ENCODE assay signal across 11 cellular contexts in the genomic region with DNA sequence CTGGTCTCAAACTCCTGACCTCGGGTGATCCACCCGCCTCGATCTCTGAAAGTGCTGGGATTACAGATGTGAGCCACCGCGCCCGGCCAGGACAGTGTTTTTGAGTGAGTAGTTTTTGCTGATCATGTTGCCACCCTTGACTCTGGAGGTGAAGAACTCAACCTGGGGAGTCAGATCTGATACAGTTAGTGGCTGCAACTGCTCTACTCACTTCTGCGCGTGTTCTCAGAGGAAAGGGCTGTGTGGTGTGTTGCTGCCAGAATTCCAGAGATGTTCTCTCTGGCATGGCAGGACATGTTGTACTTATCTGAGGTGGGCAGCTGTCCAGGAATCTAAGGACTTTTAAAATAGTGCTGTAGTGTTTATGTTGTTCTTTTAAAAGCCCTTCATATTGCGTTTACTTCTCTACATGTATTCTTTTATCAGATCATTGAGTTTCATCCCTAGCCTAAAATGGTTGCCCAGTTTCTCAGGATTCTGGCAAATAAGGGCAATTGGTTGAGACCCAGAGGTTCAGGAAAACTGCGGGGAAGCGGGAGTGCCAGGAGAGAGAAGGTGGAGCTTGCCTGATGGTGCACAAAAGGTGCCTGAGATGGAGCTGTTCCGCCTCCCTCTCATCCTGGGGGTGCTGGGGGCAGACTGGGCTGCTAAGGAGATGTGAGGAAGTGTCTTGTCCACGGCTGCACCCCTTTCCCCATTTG.
DNase-seq lines count a peak whose midpoint lies in the region; ATAC-seq and TF ChIP-seq lines count a peak whose summit lies in the region.
"Had no signal": no experiment of that assay in that cellular context is flagged by ENCODE, and none has a peak within 500 bp of the region (broad histone marks: within the 10 kb centered on the region; RNA-seq: fewer than 3 reads in every experiment).

No MANE protein-coding gene starts in this region.

- no peaks in the 10 kb centered on the region for H3K27me3 Mint-ChIP-seq in mesothelial cell of epicardium (ENCODE audit: low read depth)
- H3K27me3 Mint-ChIP-seq in stimulated activated memory B cell treated with anti-CD40 and anti-IgM and Interleukin-4, amounts not matched to agents 10 μg/mL and 1 μg/mL and 100 μg/mL, for 72 hours, result peaks cover 3% of the 10 kb centered on the region
- no peaks in the 10 kb centered on the region for H3K27me3 Mint-ChIP-seq in CD4-positive, alpha-beta T cell

- no peaks in the 10 kb centered on the region for H3K79me2 ChIP-seq in SK-N-SH (ENCODE audit: insufficient read depth)

- peak in 1 of 2 donors; percentile 29 for TF ChIP-seq POLR2A in thyroid gland (IDR thresholded peaks at IDR 0.05)

- H3K27ac ChIP-seq in SK-N-SH (ENCODE audit: low read depth in 2 of 2, low read length in 1 of 2) (peak overlapping the region; percentile 72 to 92; a peak in 3 of 4 replicates), epithelial cell of prostate (peak overlapping the region; percentile 86), thyroid gland (peak overlapping the region; percentile 83 to 85 (median 84))
- no peak overlapping the region for H3K27ac ChIP-seq in CD4-positive, alpha-beta T cell (ENCODE audit: low read depth, low read length)

- H3K36me3 Mint-ChIP-seq in mesothelial cell of epicardium, result peaks cover 5% of the 10 kb centered on the region
- no peaks in the 10 kb centered on the region for H3K36me3 Mint-ChIP-seq in stimulated activated memory B cell treated with anti-CD40 and anti-IgM and Interleukin-4, amounts not matched to agents 10 μg/mL and 1 μg/mL and 100 μg/mL, for 72 hours
- H3K36me3 Mint-ChIP-seq in CD4-positive, alpha-beta T cell (ENCODE audit: low read depth), result peaks cover 5% of the 10 kb centered on the region

- DNase-seq in SK-N-SH, result no peak
- no peak for DNase-seq in epithelial cell of prostate (ENCODE audit: low read depth, low spot score)
- DNase-seq in mesothelial cell of epicardium (ENCODE audit: low spot score in 2 of 2, unreplicated experiment in 2 of 2), result no peak
- peak; percentile 81 to 83 for DNase-seq in thyroid gland
- no peak for DNase-seq in T-helper 1 cell
- no peak for DNase-seq in hypothalamus (lab: John Stamatoyannopoulos, UW)
- DNase-seq in CD4-positive, alpha-beta T cell, result no peak
- DNase-seq: activated effector memory CD4-positive, alpha-beta T cell treated with Interleukin-2 at 50 U/mL for 16 hours; DMS79 treated with DMSO at 0.1 percent for 48 hours; Karpas-422 had no signal

- H4K20me1 ChIP-seq in SK-N-SH (ENCODE audit: insufficient read depth), result no peaks in the 10 kb centered on the region

- H2AFZ ChIP-seq in SK-N-SH (ENCODE audit: low read depth), result no peak overlapping the region

- H3K4me3 ChIP-seq in SK-N-SH (ENCODE audit: low read depth in 2 of 2, low read length in 1 of 2) (no peak overlapping the region), thyroid gland (replicated peaks in 1 of 3) (no peak overlapping the region)

- peak overlapping the region; percentile 93 for H3K27ac Mint-ChIP-seq in mesothelial cell of epicardium
- no peak overlapping the region for H3K27ac Mint-ChIP-seq in stimulated activated memory B cell treated with anti-CD40 and anti-IgM and Interleukin-4, amounts not matched to agents 10 μg/mL and 1 μg/mL and 100 μg/mL, for 72 hours
- no peak overlapping the region for H3K27ac Mint-ChIP-seq in CD4-positive, alpha-beta T cell

- TF ChIP-seq CTCF in SK-N-SH (IDR thresholded peaks at IDR 0.05) (no peak), mesothelial cell of epicardium (IDR thresholded peaks at IDR 0.05; ENCODE audit: unreplicated experiment) (no peak), thyroid gland (IDR thresholded peaks at IDR 0.05) (no peak)
- TF ChIP-seq CTCF in CD4-positive, alpha-beta T cell (IDR thresholded peaks at IDR 0.05), result no peak

- H3K9me3 Mint-ChIP-seq in mesothelial cell of epicardium, result no peaks in the 10 kb centered on the region
- H3K9me3 Mint-ChIP-seq in stimulated activated memory B cell treated with anti-CD40 and anti-IgM and Interleukin-4, amounts not matched to agents 10 μg/mL and 1 μg/mL and 100 μg/mL, for 72 hours, result peaks cover under 1% of the 10 kb centered on the region
- H3K9me3 Mint-ChIP-seq in CD4-positive, alpha-beta T cell, result no peaks in the 10 kb centered on the region

- H3F3A ChIP-seq in SK-N-SH (replicated peaks; ENCODE audit: insufficient read depth), result peaks cover 41% of the 10 kb centered on the region

- TF ChIP-seq RAD21 in SK-N-SH (IDR thresholded peaks at IDR 0.05; ENCODE audit: low read length), result no peak

- H3K9ac ChIP-seq in SK-N-SH, result no peak overlapping the region

- no peak for TF ChIP-seq EP300 in SK-N-SH (IDR thresholded peaks at IDR 0.05; ENCODE audit: borderline replicate concordance in 1 of 2, low read depth in 1 of 2, low read length in 1 of 2)

- no peak for ATAC-seq in stimulated activated memory B cell treated with anti-CD40 and anti-IgM and Interleukin-4, amounts not matched to agents 10 μg/mL and 1 μg/mL and 100 μg/mL, for 72 hours
- no peak for ATAC-seq in CD4-positive, alpha-beta T cell (ENCODE audit: poor library complexity)

- H3K27me3 ChIP-seq in SK-N-SH (ENCODE audit: insufficient read depth), result no peaks in the 10 kb centered on the region
- H3K27me3 ChIP-seq in thyroid gland, result no peaks in the 10 kb centered on the region
- H3K27me3 ChIP-seq in CD4-positive, alpha-beta T cell (ENCODE audit: control insufficient read depth, insufficient read depth, low read length), result no peaks in the 10 kb centered on the region

- H3K4me2 ChIP-seq in SK-N-SH, result no peak overlapping the region

- intact Hi-C loops in thyroid gland (cut with DNase I), result no loop called here
- intact Hi-C loops in CD4-positive, alpha-beta T cell (cut with DNase I, micrococcal nuclease), result no loop called here

- H3K4me1 Mint-ChIP-seq in mesothelial cell of epicardium, result peaks cover 54% of the 10 kb centered on the region
- H3K4me1 Mint-ChIP-seq in stimulated activated memory B cell treated with anti-CD40 and anti-IgM and Interleukin-4, amounts not matched to agents 10 μg/mL and 1 μg/mL and 100 μg/mL, for 72 hours, result no peaks in the 10 kb centered on the region
- H3K4me1 Mint-ChIP-seq in CD4-positive, alpha-beta T cell (ENCODE audit: low read depth), result no peaks in the 10 kb centered on the region

- H3K4me1 ChIP-seq in SK-N-SH (ENCODE audit: control insufficient read depth in 1 of 2, insufficient read depth in 2 of 2, low read depth in 1 of 2, low read length in 1 of 2) (peaks cover 19 to 26% of the 10 kb centered on the region in 2 experiments), thyroid gland (peaks cover 16 to 40% of the 10 kb centered on the region in 2 donors)

- H3K9me3 ChIP-seq in SK-N-SH, result no peaks in the 10 kb centered on the region
- no peaks in the 10 kb centered on the region for H3K9me3 ChIP-seq in thyroid gland
- H3K9me3 ChIP-seq in CD4-positive, alpha-beta T cell (ENCODE audit: control insufficient read depth, low read length), result no peaks in the 10 kb centered on the region

- H3K9me2 ChIP-seq in SK-N-SH, result no peaks in the 10 kb centered on the region

- no peak overlapping the region for H3K4me3 Mint-ChIP-seq in mesothelial cell of epicardium
- no peak overlapping the region for H3K4me3 Mint-ChIP-seq in stimulated activated memory B cell treated with anti-CD40 and anti-IgM and Interleukin-4, amounts not matched to agents 10 μg/mL and 1 μg/mL and 100 μg/mL, for 72 hours
- H3K4me3 Mint-ChIP-seq in CD4-positive, alpha-beta T cell, result no peak overlapping the region

- WGBS in SK-N-SH (ENCODE audit: low lambda C conversion rate), result 76% methylated on average over 13 of the region's 13 CpGs
- 57 to 72% methylated on average over 11 to 13 of the region's 13 CpGs for WGBS in thyroid gland, 2 donors

- CTCF ChIA-PET in SK-N-SH (lab: Yijun Ruan, JAX), result no interaction called here
- CTCF ChIA-PET in CD4-positive, alpha-beta T cell (lab: Charles Lee), result no interaction called here

- POLR2A ChIA-PET in SK-N-SH (lab: Yijun Ruan, JAX), result no interaction called here
- POLR2A ChIA-PET in CD4-positive, alpha-beta T cell (lab: Charles Lee), result no interaction called here

- H3K36me3 ChIP-seq in SK-N-SH (replicated peaks in 1 of 2; ENCODE audit: control insufficient read depth in 1 of 2, insufficient read depth in 2 of 2, low read length in 1 of 2) (peaks cover 0 to under 1% of the 10 kb centered on the region in 2 experiments), thyroid gland (no peaks in the 10 kb centered on the region)

TF ChIP-seq in SK-N-SH, 30 proteins besides CTCF, POLR2A, EP300 and RAD21:
- no peak for TF ChIP-seq PBX3 (IDR thresholded peaks at IDR 0.05)
- TF ChIP-seq NFIC (IDR thresholded peaks at IDR 0.05; ENCODE audit: borderline replicate concordance), result peak; percentile 26; the same call in 1 of the 2 replicates
TF ChIP-seq in SK-N-SH: peak in this region for 1.

Comparison
In these comparisons a context has a peak if more than half of its experiments do, and no peak if none do; other contexts are left out.
1. DNase-seq: peak in thyroid gland (2 of 2); none in SK-N-SH (single experiment), epithelial cell of prostate (single experiment), mesothelial cell of epicardium (0 of 2), T-helper 1 cell (0 of 5), hypothalamus (0 of 51) and CD4-positive, alpha-beta T cell (0 of 10).